1 cellular context compared by ENCODE assay signal in genomic region chr1:219414250-219414649, GRCh38.
TF ChIP-seq lines count a peak whose summit lies in the region.

No MANE protein-coding gene starts in this region.

TF ChIP-seq in HepG2, 621 proteins besides CTCF, POLR2A, EP300 and RAD21 (continued from another document and continues in another):
- TF ChIP-seq, protein P1, sequence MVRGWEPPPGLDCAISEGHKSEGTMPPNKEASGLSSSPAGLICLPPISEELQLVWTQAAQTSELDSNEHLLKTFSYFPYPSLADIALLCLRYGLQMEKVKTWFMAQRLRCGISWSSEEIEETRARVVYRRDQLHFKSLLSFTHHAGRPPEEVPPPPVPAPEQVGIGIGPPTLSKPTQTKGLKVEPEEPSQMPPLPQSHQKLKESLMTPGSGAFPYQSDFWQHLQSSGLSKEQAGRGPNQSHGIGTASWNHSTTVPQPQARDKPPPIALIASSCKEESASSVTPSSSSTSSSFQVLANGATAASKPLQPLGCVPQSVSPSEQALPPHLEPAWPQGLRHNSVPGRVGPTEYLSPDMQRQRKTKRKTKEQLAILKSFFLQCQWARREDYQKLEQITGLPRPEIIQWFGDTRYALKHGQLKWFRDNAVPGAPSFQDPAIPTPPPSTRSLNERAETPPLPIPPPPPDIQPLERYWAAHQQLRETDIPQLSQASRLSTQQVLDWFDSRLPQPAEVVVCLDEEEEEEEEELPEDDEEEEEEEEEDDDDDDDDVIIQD (CRISPR knock-in tag; IDR thresholded peaks at IDR 0.05; ENCODE audit: low read depth): peak; percentile 82; the same call in 1 of the 2 replicates
- TF ChIP-seq ZNF720 (CRISPR knock-in tag; IDR thresholded peaks at IDR 0.05) (no peak), ZNF678 (CRISPR knock-in tag; IDR thresholded peaks at IDR 0.05) (no peak), GRHL1 (CRISPR knock-in tag; conservative IDR thresholded peaks at IDR 0.05) (no peak), NR2C2 (CRISPR knock-in tag; IDR thresholded peaks at IDR 0.05; ENCODE audit: borderline replicate concordance) (no peak), POGZ (CRISPR knock-in tag; IDR thresholded peaks at IDR 0.05) (peak; percentile 77), DNMT3B (CRISPR knock-in tag; conservative IDR thresholded peaks at IDR 0.05) (no peak), ZSCAN12 (CRISPR knock-in tag; IDR thresholded peaks at IDR 0.05) (no peak), ZNF124 (CRISPR knock-in tag; IDR thresholded peaks at IDR 0.05) (no peak), MZF1 (CRISPR knock-in tag; IDR thresholded peaks at IDR 0.05; ENCODE audit: borderline replicate concordance) (no peak), NONO (IDR thresholded peaks at IDR 0.05) (no peak), NONO (CRISPR knock-in tag; conservative IDR thresholded peaks at IDR 0.05) (no peak), SIN3B (IDR thresholded peaks at IDR 0.05; ENCODE audit: low read length) (no peak), CBX1 (IDR thresholded peaks at IDR 0.05; ENCODE audit: low read depth) (no peak), IRX3 (CRISPR knock-in tag; IDR thresholded peaks at IDR 0.05; ENCODE audit: borderline replicate concordance, low read depth) (no peak), CEBPB (IDR thresholded peaks at IDR 0.05; ENCODE audit: borderline replicate concordance, low read depth, low read length) (no peak), ZFP36L1 (CRISPR knock-in tag; IDR thresholded peaks at IDR 0.05) (0 out of 2 replicates have a peak, but pooled peaks have one; percentile 37), ZNF367 (CRISPR knock-in tag; IDR thresholded peaks at IDR 0.05; ENCODE audit: borderline replicate concordance) (no peak), KDM5B (CRISPR knock-in tag; IDR thresholded peaks at IDR 0.05; ENCODE audit: borderline replicate concordance) (no peak), NFYB (CRISPR knock-in tag; IDR thresholded peaks at IDR 0.05) (no peak), YEATS4 (CRISPR knock-in tag; IDR thresholded peaks at IDR 0.05; ENCODE audit: borderline replicate concordance) (no peak), U2AF2 (IDR thresholded peaks at IDR 0.05; ENCODE audit: low read depth, low read length) (no peak), SRF (IDR thresholded peaks at IDR 0.05; ENCODE audit: low read depth, low read length) (no peak), ZNF44 (CRISPR knock-in tag; IDR thresholded peaks at IDR 0.05) (no peak), ZFYVE20 (CRISPR knock-in tag; IDR thresholded peaks at IDR 0.05; ENCODE audit: borderline replicate concordance, low read depth) (no peak), PAF1 (CRISPR knock-in tag; IDR thresholded peaks at IDR 0.05) (no peak), ZNF143 (CRISPR knock-in tag; IDR thresholded peaks at IDR 0.05) (no peak), ZNF552 (CRISPR knock-in tag; IDR thresholded peaks at IDR 0.05; ENCODE audit: borderline replicate concordance) (no peak), KDM5A (IDR thresholded peaks at IDR 0.05; ENCODE audit: borderline replicate concordance, low read length) (no peak), ZNF75D (CRISPR knock-in tag; IDR thresholded peaks at IDR 0.05; ENCODE audit: borderline replicate concordance) (no peak), ZBTB7A (CRISPR knock-in tag; IDR thresholded peaks at IDR 0.05) (no peak), MNT (IDR thresholded peaks at IDR 0.05) (no peak), PITX1 (CRISPR knock-in tag; IDR thresholded peaks at IDR 0.05) (no peak; the same call in 1 of the 2 replicates), PRMT3 (CRISPR knock-in tag; IDR thresholded peaks at IDR 0.05; ENCODE audit: borderline replicate concordance, low read depth) (no peak), ZNF652 (CRISPR knock-in tag; IDR thresholded peaks at IDR 0.05; ENCODE audit: borderline replicate concordance, low read depth) (peak; percentile 53; the same call in 1 of the 2 replicates), RFXANK (CRISPR knock-in tag; IDR thresholded peaks at IDR 0.05) (no peak), RBM39 (IDR thresholded peaks at IDR 0.05; ENCODE audit: low read depth, low read length, poor library complexity, severe bottlenecking) (no peak), CREB3 (CRISPR knock-in tag; IDR thresholded peaks at IDR 0.05) (no peak), NCOR1 (IDR thresholded peaks at IDR 0.05; ENCODE audit: borderline replicate concordance, low read length) (no peak), HNRNPL (IDR thresholded peaks at IDR 0.05; ENCODE audit: low read depth, low read length) (no peak), BCL3 (CRISPR knock-in tag; IDR thresholded peaks at IDR 0.05) (no peak), ZNF572 (CRISPR knock-in tag; IDR thresholded peaks at IDR 0.05) (no peak), ZNF260 (CRISPR knock-in tag; IDR thresholded peaks at IDR 0.05; ENCODE audit: borderline replicate concordance, low read depth) (no peak), TRIM24 (CRISPR knock-in tag; IDR thresholded peaks at IDR 0.05) (no peak), FOSL1 (CRISPR knock-in tag; IDR thresholded peaks at IDR 0.05; ENCODE audit: borderline replicate concordance) (no peak), BRD4 (CRISPR knock-in tag; IDR thresholded peaks at IDR 0.05) (no peak), CENPBD1 (CRISPR knock-in tag; IDR thresholded peaks at IDR 0.05; ENCODE audit: borderline replicate concordance, low read depth) (no peak), MAFK (conservative IDR thresholded peaks at IDR 0.05 in 1 of 2, IDR thresholded peaks at IDR 0.05 in 1 of 2; ENCODE audit: low read length in 2 of 2) (no peak), ZSCAN25 (CRISPR knock-in tag; IDR thresholded peaks at IDR 0.05) (no peak), MED13 (CRISPR knock-in tag; IDR thresholded peaks at IDR 0.05) (no peak), ZKSCAN5 (CRISPR knock-in tag; IDR thresholded peaks at IDR 0.05) (no peak), TOE1 (CRISPR knock-in tag; IDR thresholded peaks at IDR 0.05) (no peak), GFI1 (CRISPR knock-in tag; IDR thresholded peaks at IDR 0.05; ENCODE audit: borderline replicate concordance) (no peak)
- TF ChIP-seq, protein P2, sequence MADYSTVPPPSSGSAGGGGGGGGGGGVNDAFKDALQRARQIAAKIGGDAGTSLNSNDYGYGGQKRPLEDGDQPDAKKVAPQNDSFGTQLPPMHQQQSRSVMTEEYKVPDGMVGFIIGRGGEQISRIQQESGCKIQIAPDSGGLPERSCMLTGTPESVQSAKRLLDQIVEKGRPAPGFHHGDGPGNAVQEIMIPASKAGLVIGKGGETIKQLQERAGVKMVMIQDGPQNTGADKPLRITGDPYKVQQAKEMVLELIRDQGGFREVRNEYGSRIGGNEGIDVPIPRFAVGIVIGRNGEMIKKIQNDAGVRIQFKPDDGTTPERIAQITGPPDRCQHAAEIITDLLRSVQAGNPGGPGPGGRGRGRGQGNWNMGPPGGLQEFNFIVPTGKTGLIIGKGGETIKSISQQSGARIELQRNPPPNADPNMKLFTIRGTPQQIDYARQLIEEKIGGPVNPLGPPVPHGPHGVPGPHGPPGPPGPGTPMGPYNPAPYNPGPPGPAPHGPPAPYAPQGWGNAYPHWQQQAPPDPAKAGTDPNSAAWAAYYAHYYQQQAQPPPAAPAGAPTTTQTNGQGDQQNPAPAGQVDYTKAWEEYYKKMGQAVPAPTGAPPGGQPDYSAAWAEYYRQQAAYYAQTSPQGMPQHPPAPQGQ (CRISPR knock-in tag; IDR thresholded peaks at IDR 0.05; ENCODE audit: borderline replicate concordance): no peak
- TF ChIP-seq, protein P3, sequence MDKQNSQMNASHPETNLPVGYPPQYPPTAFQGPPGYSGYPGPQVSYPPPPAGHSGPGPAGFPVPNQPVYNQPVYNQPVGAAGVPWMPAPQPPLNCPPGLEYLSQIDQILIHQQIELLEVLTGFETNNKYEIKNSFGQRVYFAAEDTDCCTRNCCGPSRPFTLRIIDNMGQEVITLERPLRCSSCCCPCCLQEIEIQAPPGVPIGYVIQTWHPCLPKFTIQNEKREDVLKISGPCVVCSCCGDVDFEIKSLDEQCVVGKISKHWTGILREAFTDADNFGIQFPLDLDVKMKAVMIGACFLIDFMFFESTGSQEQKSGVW (CRISPR knock-in tag; IDR thresholded peaks at IDR 0.05; ENCODE audit: borderline replicate concordance): no peak
- TF ChIP-seq, protein P4, sequence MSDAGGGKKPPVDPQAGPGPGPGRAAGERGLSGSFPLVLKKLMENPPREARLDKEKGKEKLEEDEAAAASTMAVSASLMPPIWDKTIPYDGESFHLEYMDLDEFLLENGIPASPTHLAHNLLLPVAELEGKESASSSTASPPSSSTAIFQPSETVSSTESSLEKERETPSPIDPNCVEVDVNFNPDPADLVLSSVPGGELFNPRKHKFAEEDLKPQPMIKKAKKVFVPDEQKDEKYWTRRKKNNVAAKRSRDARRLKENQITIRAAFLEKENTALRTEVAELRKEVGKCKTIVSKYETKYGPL (CRISPR knock-in tag; IDR thresholded peaks at IDR 0.05): no peak
- TF ChIP-seq, protein P5, sequence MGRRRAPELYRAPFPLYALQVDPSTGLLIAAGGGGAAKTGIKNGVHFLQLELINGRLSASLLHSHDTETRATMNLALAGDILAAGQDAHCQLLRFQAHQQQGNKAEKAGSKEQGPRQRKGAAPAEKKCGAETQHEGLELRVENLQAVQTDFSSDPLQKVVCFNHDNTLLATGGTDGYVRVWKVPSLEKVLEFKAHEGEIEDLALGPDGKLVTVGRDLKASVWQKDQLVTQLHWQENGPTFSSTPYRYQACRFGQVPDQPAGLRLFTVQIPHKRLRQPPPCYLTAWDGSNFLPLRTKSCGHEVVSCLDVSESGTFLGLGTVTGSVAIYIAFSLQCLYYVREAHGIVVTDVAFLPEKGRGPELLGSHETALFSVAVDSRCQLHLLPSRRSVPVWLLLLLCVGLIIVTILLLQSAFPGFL (CRISPR knock-in tag; IDR thresholded peaks at IDR 0.05): no peak
- TF ChIP-seq, protein P6, sequence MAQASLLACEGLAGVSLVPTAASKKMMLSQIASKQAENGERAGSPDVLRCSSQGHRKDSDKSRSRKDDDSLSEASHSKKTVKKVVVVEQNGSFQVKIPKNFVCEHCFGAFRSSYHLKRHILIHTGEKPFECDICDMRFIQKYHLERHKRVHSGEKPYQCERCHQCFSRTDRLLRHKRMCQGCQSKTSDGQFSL (CRISPR knock-in tag; IDR thresholded peaks at IDR 0.05): no peak
- TF ChIP-seq, protein P7, sequence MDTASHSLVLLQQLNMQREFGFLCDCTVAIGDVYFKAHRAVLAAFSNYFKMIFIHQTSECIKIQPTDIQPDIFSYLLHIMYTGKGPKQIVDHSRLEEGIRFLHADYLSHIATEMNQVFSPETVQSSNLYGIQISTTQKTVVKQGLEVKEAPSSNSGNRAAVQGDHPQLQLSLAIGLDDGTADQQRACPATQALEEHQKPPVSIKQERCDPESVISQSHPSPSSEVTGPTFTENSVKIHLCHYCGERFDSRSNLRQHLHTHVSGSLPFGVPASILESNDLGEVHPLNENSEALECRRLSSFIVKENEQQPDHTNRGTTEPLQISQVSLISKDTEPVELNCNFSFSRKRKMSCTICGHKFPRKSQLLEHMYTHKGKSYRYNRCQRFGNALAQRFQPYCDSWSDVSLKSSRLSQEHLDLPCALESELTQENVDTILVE (CRISPR knock-in tag; IDR thresholded peaks at IDR 0.05): no peak
